ENCODE assay signal across 11 cellular contexts in the genomic region with DNA sequence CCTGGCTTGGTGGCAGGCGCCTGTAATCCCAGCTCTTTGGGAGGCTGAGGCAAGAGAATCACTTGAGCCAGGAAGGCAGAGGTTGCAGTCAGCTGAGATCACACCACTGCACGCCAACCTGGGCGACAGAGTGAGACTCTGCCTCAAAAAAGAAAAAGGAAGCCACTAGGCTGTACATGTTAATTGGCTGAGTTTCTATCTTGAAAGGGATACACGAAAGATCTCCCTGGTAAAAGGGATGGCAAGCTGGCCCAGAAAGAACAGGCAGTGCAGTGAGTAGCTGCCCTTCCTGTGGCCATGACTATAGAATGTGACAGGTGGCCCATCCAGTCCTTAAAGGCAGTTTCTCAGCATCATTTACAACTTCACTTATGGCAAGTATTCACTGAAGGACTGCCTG. TPM values are rescaled to one million over a fixed set of nuclear protein-coding genes. Genes with fewer than 3 reads are reported as not detected.
DNase-seq lines count a peak whose midpoint lies in the region; ATAC-seq lines count a peak whose summit lies in the region.
"Had no signal": no experiment of that assay in that cellular context is flagged by ENCODE, and none has a peak within 500 bp of the region (broad histone marks: within the 10 kb centered on the region; RNA-seq: fewer than 3 reads in every experiment).

No MANE protein-coding gene starts in this region.

- DNase-seq in T-helper 2 cell treated with Interferon-gamma antibody and Interleukin-4, amounts not matched to agents 5 μg/mL and 100 μg/mL, for 36 hours (ENCODE audit: low spot score): no peak
- DNase-seq in naive B cell: no peak
- no peak for DNase-seq in stimulated activated CD4-positive, alpha-beta T cell treated with anti-CD3 and anti-CD28 coated beads, Interleukin-12 subunit alpha, Interleukin-12 subunit beta, amount 100 ng/mL, for 4 hours
- DNase-seq in stimulated activated CD4-positive, alpha-beta T cell treated with anti-CD3 and anti-CD28 coated beads, Interleukin-2, amount 100 ng/mL, for 24 hours: no peak
- DNase-seq: activated CD8-positive, alpha-beta memory T cell treated with anti-CD3 and anti-CD28 coated beads, Interleukin-2, amount 50 U/mL, for 48 hours; mucosa of descending colon; NCI-H2029 had no signal

- H3K4me3 Mint-ChIP-seq in T-helper 2 cell treated with Interferon-gamma antibody and Interleukin-4, amounts not matched to agents 5 μg/mL and 100 μg/mL, for 36 hours: peak overlapping the region; percentile 45
- H3K4me3 Mint-ChIP-seq in naive B cell: no peak overlapping the region

- H3K4me1 ChIP-seq in BLaER1: peaks cover 100% of the 10 kb centered on the region

- no peaks in the 10 kb centered on the region for H4K20me1 ChIP-seq in BLaER1

- no peaks in the 10 kb centered on the region for H3K9me3 ChIP-seq in BLaER1
- H3K9me3 ChIP-seq: mucosa of descending colon had no signal

- peaks cover 29% of the 10 kb centered on the region for H3K36me3 Mint-ChIP-seq in T-helper 2 cell treated with Interferon-gamma antibody and Interleukin-4, amounts not matched to agents 5 μg/mL and 100 μg/mL, for 36 hours (ENCODE audit: low read depth)
- no peaks in the 10 kb centered on the region for H3K36me3 Mint-ChIP-seq in naive B cell

- peak overlapping the region; percentile 80 for H3K4me2 ChIP-seq in BLaER1

- H3K27me3 ChIP-seq in BLaER1: no peaks in the 10 kb centered on the region

- H3K4me3 ChIP-seq in BLaER1: no peak overlapping the region
- H3K4me3 ChIP-seq: mucosa of descending colon had no signal

- ATAC-seq in GM18511 (IDR thresholded peaks at IDR 0.05; ENCODE audit: unreplicated experiment) (peak; percentile 40), naive B cell (ENCODE audit: low read depth in 2 of 2) (peak; percentile 30 to 40), GM18909 (IDR thresholded peaks at IDR 0.05; ENCODE audit: poor library complexity, unreplicated experiment) (no peak), HG03139 (IDR thresholded peaks at IDR 0.05; ENCODE audit: unreplicated experiment) (no peak)
- ATAC-seq: mucosa of descending colon had no signal

- H3K27ac ChIP-seq in BLaER1: peak overlapping the region; percentile 79

- no peaks in the 10 kb centered on the region for H3K9me3 Mint-ChIP-seq in T-helper 2 cell treated with Interferon-gamma antibody and Interleukin-4, amounts not matched to agents 5 μg/mL and 100 μg/mL, for 36 hours
- H3K9me3 Mint-ChIP-seq in naive B cell: peaks cover 0 to 2% (median 0%) of the 10 kb centered on the region in 7 donors

- H3K9ac ChIP-seq in BLaER1: peak overlapping the region; percentile 72; the same call in 1 of the 2 replicates

- H3K4me1 Mint-ChIP-seq in T-helper 2 cell treated with Interferon-gamma antibody and Interleukin-4, amounts not matched to agents 5 μg/mL and 100 μg/mL, for 36 hours (ENCODE audit: low read depth): peaks cover 84% of the 10 kb centered on the region
- H3K4me1 Mint-ChIP-seq in naive B cell: peaks cover 13 to 42% (median 21%) of the 10 kb centered on the region in 3 donors

- H3K36me3 ChIP-seq in BLaER1: no peaks in the 10 kb centered on the region; the same call in 1 of the 2 replicates

- peak overlapping the region; percentile 57 for H3K27ac Mint-ChIP-seq in T-helper 2 cell treated with Interferon-gamma antibody and Interleukin-4, amounts not matched to agents 5 μg/mL and 100 μg/mL, for 36 hours
- H3K27ac Mint-ChIP-seq in naive B cell: peak overlapping the region in 1 of 6 donors; percentile 43

- H3K27me3 Mint-ChIP-seq in T-helper 2 cell treated with Interferon-gamma antibody and Interleukin-4, amounts not matched to agents 5 μg/mL and 100 μg/mL, for 36 hours (ENCODE audit: low read depth): no peaks in the 10 kb centered on the region
- peaks cover 3 to 18% (median 11%) of the 10 kb centered on the region in 3 donors for H3K27me3 Mint-ChIP-seq in naive B cell

RNA-seq across cellular contexts. Expression of a gene that starts 12.3 kb away (rescaled TPM):
- 10 to 100 TPM in 5 of 6 donors, 1 to 10 TPM in 1; 9.8 to 20.7 (median 12.5) TPM for polyA plus RNA-seq in naive B cell (ENCODE audit: low read depth in 6 of 6)

Comparison
In these comparisons a context has a peak if more than half of its experiments do, and no peak if none do; other contexts are left out.
1. ATAC-seq: peak in GM18511 (single experiment) and naive B cell (2 of 2); none in GM18909 (single experiment) and HG03139 (single experiment).